ENCODE assay signal across 17 cellular contexts in the genomic region with DNA sequence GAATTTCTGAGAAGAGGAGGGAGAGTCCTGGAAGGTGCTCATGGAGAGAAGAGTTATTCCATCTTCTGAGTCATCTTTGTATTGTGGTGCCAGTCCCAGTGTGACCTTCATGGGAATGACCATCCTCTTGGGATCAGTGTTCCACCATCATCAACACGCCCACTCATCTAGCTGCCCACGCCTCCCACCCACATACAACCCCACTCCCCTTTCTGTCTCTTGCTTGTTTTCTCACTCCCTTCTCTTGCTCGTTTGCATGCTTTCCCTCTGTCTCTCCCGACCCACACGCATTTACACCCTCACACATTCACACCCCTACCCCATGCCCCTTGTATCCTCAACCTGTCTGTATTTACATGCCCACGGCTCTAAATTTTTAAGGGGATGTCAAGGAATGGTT.
"Had no signal": no experiment of that assay in that cellular context is flagged by ENCODE, and none has a peak within 500 bp of the region (broad histone marks: within the 10 kb centered on the region; RNA-seq: fewer than 3 reads in every experiment).

No MANE protein-coding gene starts in this region.

- H3K36me3 ChIP-seq: cardiac muscle cell, suprapubic skin, WERI-Rb-1 had no signal

- H3K4me3 ChIP-seq: cardiac muscle cell, dorsolateral prefrontal cortex, suprapubic skin had no signal

- H3K27ac ChIP-seq: cardiac muscle cell, epithelial cell of prostate, foreskin keratinocyte, suprapubic skin, WERI-Rb-1 had no signal

- H3K27me3 ChIP-seq: cardiac muscle cell, dorsolateral prefrontal cortex, foreskin keratinocyte, suprapubic skin had no signal

- ATAC-seq: foreskin keratinocyte had no signal

- H3K9me3 ChIP-seq: suprapubic skin had no signal

- H3K9me3 Mint-ChIP-seq: endodermal cell; stimulated activated naive CD8-positive, alpha-beta T cell treated with anti-CD3 and anti-CD28 coated beads, Interleukin-15, Interleukin-2, amounts not matched to agents 100 ng/mL and 50 ng/mL, for 24 hours had no signal

- H3K27me3 Mint-ChIP-seq: activated naive CD8-positive, alpha-beta T cell; stimulated activated naive CD8-positive, alpha-beta T cell treated with anti-CD3 and anti-CD28 coated beads, Interleukin-15, Interleukin-2, amounts not matched to agents 100 ng/mL and 50 ng/mL, for 24 hours had no signal

- DNase-seq: activated CD4-positive, alpha-beta T cell treated with anti-CD3 and anti-CD28 coated beads for 1 hour; amygdala; dorsolateral prefrontal cortex; endodermal cell; foreskin keratinocyte; mammary epithelial cell; midbrain; occipital lobe; posterior cingulate gyrus; T-helper 2 cell; trophoblast cell; WERI-Rb-1 had no signal

- H3K4me3 Mint-ChIP-seq: activated naive CD8-positive, alpha-beta T cell; endodermal cell; stimulated activated naive CD8-positive, alpha-beta T cell treated with anti-CD3 and anti-CD28 coated beads, Interleukin-15, Interleukin-2, amounts not matched to agents 100 ng/mL and 50 ng/mL, for 24 hours had no signal

- H3K27ac Mint-ChIP-seq: activated naive CD8-positive, alpha-beta T cell; endodermal cell had no signal
